ENCODE assay signal across 1 cellular context in the genomic region with DNA sequence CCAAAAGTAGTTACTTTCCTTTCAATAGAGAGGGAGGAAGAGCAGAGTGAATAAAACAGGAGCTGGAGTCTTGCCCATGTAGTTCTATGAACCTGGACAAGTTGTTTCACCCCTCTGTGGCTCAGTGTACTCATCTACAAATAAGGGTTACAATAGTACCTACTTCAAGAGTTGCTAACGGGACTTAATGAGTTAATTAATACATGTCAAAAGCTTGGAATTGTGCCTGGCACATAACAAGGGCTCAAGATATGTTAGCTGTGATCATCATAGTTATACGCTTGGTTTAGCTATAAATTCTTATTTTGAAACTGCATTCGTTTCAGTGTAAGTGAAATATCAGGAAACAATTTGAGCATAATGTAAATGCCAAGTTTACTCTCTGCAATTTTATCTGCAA.
TF ChIP-seq lines count a peak whose summit lies in the region.

No MANE protein-coding gene starts in this region.

TF ChIP-seq in SK-N-SH treated with all-trans-retinoic acid at 6 μM for 48 hours, 23 proteins besides CTCF, POLR2A, EP300 and RAD21 (continued from another document):
- TF ChIP-seq ESRRG (CRISPR knock-in tag; IDR thresholded peaks at IDR 0.05) (no peak), SNAI2 (CRISPR knock-in tag; IDR thresholded peaks at IDR 0.05) (no peak), OSR1 (CRISPR knock-in tag; IDR thresholded peaks at IDR 0.05) (no peak), ZNF8 (CRISPR knock-in tag; IDR thresholded peaks at IDR 0.05) (no peak)
- TF ChIP-seq, protein P1, sequence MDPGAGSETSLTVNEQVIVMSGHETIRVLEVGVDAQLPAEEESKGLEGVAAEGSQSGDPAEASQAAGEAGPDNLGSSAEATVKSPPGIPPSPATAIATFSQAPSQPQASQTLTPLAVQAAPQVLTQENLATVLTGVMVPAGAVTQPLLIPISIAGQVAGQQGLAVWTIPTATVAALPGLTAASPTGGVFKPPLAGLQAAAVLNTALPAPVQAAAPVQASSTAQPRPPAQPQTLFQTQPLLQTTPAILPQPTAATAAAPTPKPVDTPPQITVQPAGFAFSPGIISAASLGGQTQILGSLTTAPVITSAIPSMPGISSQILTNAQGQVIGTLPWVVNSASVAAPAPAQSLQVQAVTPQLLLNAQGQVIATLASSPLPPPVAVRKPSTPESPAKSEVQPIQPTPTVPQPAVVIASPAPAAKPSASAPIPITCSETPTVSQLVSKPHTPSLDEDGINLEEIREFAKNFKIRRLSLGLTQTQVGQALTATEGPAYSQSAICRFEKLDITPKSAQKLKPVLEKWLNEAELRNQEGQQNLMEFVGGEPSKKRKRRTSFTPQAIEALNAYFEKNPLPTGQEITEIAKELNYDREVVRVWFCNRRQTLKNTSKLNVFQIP (CRISPR knock-in tag; IDR thresholded peaks at IDR 0.05; ENCODE audit: borderline replicate concordance, low read depth) = no peak
- TF ChIP-seq, protein P2, sequence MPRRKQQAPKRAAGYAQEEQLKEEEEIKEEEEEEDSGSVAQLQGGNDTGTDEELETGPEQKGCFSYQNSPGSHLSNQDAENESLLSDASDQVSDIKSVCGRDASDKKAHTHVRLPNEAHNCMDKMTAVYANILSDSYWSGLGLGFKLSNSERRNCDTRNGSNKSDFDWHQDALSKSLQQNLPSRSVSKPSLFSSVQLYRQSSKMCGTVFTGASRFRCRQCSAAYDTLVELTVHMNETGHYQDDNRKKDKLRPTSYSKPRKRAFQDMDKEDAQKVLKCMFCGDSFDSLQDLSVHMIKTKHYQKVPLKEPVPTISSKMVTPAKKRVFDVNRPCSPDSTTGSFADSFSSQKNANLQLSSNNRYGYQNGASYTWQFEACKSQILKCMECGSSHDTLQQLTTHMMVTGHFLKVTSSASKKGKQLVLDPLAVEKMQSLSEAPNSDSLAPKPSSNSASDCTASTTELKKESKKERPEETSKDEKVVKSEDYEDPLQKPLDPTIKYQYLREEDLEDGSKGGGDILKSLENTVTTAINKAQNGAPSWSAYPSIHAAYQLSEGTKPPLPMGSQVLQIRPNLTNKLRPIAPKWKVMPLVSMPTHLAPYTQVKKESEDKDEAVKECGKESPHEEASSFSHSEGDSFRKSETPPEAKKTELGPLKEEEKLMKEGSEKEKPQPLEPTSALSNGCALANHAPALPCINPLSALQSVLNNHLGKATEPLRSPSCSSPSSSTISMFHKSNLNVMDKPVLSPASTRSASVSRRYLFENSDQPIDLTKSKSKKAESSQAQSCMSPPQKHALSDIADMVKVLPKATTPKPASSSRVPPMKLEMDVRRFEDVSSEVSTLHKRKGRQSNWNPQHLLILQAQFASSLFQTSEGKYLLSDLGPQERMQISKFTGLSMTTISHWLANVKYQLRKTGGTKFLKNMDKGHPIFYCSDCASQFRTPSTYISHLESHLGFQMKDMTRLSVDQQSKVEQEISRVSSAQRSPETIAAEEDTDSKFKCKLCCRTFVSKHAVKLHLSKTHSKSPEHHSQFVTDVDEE (CRISPR knock-in tag; IDR thresholded peaks at IDR 0.05) = no peak
